ENCODE assay signal across 8 cellular contexts in the genomic region with DNA sequence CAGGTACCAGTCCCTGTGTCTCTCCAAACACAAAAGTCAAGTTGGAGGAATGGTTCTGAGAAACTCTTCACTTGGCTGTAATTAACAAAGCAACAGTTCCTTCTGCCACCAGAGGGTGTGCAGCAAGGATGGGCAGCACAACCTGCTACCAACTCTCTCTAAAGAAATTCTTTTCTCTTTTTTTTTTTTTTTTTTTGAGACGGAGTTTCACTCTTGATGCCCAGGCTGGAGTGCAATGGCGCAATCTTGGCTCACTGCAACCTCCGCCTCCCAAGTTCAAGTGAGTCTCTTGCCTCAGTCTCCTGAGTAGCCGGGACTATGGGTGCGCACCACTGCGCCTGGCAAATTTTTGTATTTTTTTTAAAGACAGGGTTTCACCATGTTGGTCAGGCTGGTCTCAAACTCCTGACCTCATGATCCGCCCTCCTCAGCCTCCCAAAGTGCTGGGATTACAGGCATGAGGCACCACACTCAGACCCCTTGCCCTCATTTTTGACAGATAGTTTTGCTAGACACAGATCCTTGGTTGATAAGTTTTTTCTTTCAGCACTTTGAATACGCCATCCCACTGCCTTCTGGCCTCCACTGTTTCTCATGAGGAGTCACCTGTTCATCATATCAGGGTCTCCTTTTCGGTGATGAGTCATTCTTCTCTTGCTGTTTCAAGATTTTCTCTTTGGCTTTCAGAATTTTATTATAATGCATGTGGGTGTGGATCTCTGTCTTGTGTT. TPM values are rescaled to one million over a fixed set of nuclear protein-coding genes. Genes with fewer than 3 reads are reported as not detected.
A peak's percentile ranks its signal among the peaks of the same experiment; 100 is the strongest.
DNase-seq lines count a peak whose midpoint lies in the region; TF ChIP-seq lines count a peak whose summit lies in the region.

No MANE protein-coding gene starts in this region.

- no peaks in the 10 kb centered on the region for H3K36me3 Mint-ChIP-seq in type B pancreatic cell
- H3K36me3 Mint-ChIP-seq in activated T-helper 1 cell treated with anti-CD3 and anti-CD28 coated beads, Interleukin-12 subunit alpha, Interleukin-12 subunit beta, Interleukin-2, Interleukin-4 antibody, amounts not matched to agents 30 ng/mL and 10 ng/mL and 1 ng/mL, durations not matched to agents 14 hours and 24 hours and 36 hours (ENCODE audit: low read depth) = peaks cover 8% of the 10 kb centered on the region

- DNase-seq in AG10803 (ENCODE audit: low read depth) = peak; percentile 32
- DNase-seq in HCEC 1CT = peak; percentile 40
- DNase-seq in T-helper 9 cell = peak; percentile 27
- peak; percentile 30 for DNase-seq in fibroblast of villous mesenchyme (ENCODE audit: low read depth)
- DNase-seq in type B pancreatic cell (ENCODE audit: extremely low spot score, unreplicated experiment) = no peak
- DNase-seq in activated T-helper 1 cell treated with anti-CD3 and anti-CD28 coated beads, Interleukin-12 subunit alpha, Interleukin-12 subunit beta, Interleukin-2, Interleukin-4 antibody, amounts not matched to agents 30 ng/mL and 10 ng/mL and 1 ng/mL, durations not matched to agents 14 hours and 24 hours and 36 hours (ENCODE audit: low spot score) = no peak
- DNase-seq in midbrain (lab: John Stamatoyannopoulos, UW) = no peak
- DNase-seq in NCI-H345 treated with DMSO at 0.1 percent for 48 hours (lab: John Stamatoyannopoulos, UW; ENCODE audit: unreplicated experiment) = no peak

- H3K9me3 Mint-ChIP-seq in type B pancreatic cell = no peaks in the 10 kb centered on the region
- H3K9me3 Mint-ChIP-seq in activated T-helper 1 cell treated with anti-CD3 and anti-CD28 coated beads, Interleukin-12 subunit alpha, Interleukin-12 subunit beta, Interleukin-2, Interleukin-4 antibody, amounts not matched to agents 30 ng/mL and 10 ng/mL and 1 ng/mL, durations not matched to agents 14 hours and 24 hours and 36 hours = peaks cover 10% of the 10 kb centered on the region

- TF ChIP-seq CTCF in AG10803 (conservative IDR thresholded peaks at IDR 0.05; ENCODE audit: low read length) = peak; percentile 48
- peak; percentile 46 for TF ChIP-seq CTCF in fibroblast of villous mesenchyme (IDR thresholded peaks at IDR 0.05; ENCODE audit: insufficient read depth, low read depth, low read length)
- peak; percentile 50 for TF ChIP-seq CTCF in type B pancreatic cell (conservative IDR thresholded peaks at IDR 0.05)

- peak overlapping the region; percentile 65 for H3K27ac Mint-ChIP-seq in type B pancreatic cell
- H3K27ac Mint-ChIP-seq in activated T-helper 1 cell treated with anti-CD3 and anti-CD28 coated beads, Interleukin-12 subunit alpha, Interleukin-12 subunit beta, Interleukin-2, Interleukin-4 antibody, amounts not matched to agents 30 ng/mL and 10 ng/mL and 1 ng/mL, durations not matched to agents 14 hours and 24 hours and 36 hours = no peak overlapping the region

- intact Hi-C loops in activated T-helper 1 cell treated with anti-CD3 and anti-CD28 coated beads, Interleukin-12 subunit alpha, Interleukin-12 subunit beta, Interleukin-2, Interleukin-4 antibody, amounts not matched to agents 30 ng/mL and 10 ng/mL and 1 ng/mL, durations not matched to agents 14 hours and 24 hours and 36 hours (cut with micrococcal nuclease) = loop anchor here (1.0 kb wide), 1 partner anchor 162 kb away; no protein-coding TSS in a partner anchor

- H3K27me3 Mint-ChIP-seq in type B pancreatic cell = no peaks in the 10 kb centered on the region
- H3K27me3 Mint-ChIP-seq in activated T-helper 1 cell treated with anti-CD3 and anti-CD28 coated beads, Interleukin-12 subunit alpha, Interleukin-12 subunit beta, Interleukin-2, Interleukin-4 antibody, amounts not matched to agents 30 ng/mL and 10 ng/mL and 1 ng/mL, durations not matched to agents 14 hours and 24 hours and 36 hours (ENCODE audit: insufficient read depth) = peaks cover 6% of the 10 kb centered on the region

- no peak overlapping the region for H3K4me3 Mint-ChIP-seq in type B pancreatic cell
- no peak overlapping the region for H3K4me3 Mint-ChIP-seq in activated T-helper 1 cell treated with anti-CD3 and anti-CD28 coated beads, Interleukin-12 subunit alpha, Interleukin-12 subunit beta, Interleukin-2, Interleukin-4 antibody, amounts not matched to agents 30 ng/mL and 10 ng/mL and 1 ng/mL, durations not matched to agents 14 hours and 24 hours and 36 hours

- H3K4me1 Mint-ChIP-seq in type B pancreatic cell (ENCODE audit: unreplicated experiment) = peaks cover 11% of the 10 kb centered on the region
- H3K4me1 Mint-ChIP-seq in activated T-helper 1 cell treated with anti-CD3 and anti-CD28 coated beads, Interleukin-12 subunit alpha, Interleukin-12 subunit beta, Interleukin-2, Interleukin-4 antibody, amounts not matched to agents 30 ng/mL and 10 ng/mL and 1 ng/mL, durations not matched to agents 14 hours and 24 hours and 36 hours (ENCODE audit: low read depth) = peaks cover 35% of the 10 kb centered on the region

- H3K4me3 ChIP-seq in AG10803 (ENCODE audit: low read length) (no peak overlapping the region), fibroblast of villous mesenchyme (ENCODE audit: low read depth, low read length) (no peak overlapping the region)

RNA-seq across cellular contexts. Expression of gene DEGS1, which starts 12.1 kb away (rescaled TPM):
- 90.2 and 135 TPM in 2 replicates for total RNA-seq in fibroblast of villous mesenchyme
- total RNA-seq in type B pancreatic cell (ENCODE audit: low replicate concordance) = 51.0 and 51.9 TPM in 2 replicates
- 54.7 and 57.1 TPM in 2 replicates for total RNA-seq in activated T-helper 1 cell treated with anti-CD3 and anti-CD28 coated beads, Interleukin-12 subunit alpha, Interleukin-12 subunit beta, Interleukin-2, Interleukin-4 antibody, amounts not matched to agents 30 ng/mL and 10 ng/mL and 1 ng/mL, durations not matched to agents 14 hours and 24 hours and 36 hours

RNA-seq across cellular contexts. Expression of gene FBXO28, which starts 57.0 kb away (rescaled TPM):
- total RNA-seq in fibroblast of villous mesenchyme = 27.4 and 41.5 TPM in 2 replicates
- total RNA-seq in type B pancreatic cell (ENCODE audit: low replicate concordance) = 26.1 and 27.9 TPM in 2 replicates
- 29.3 and 32.2 TPM in 2 replicates for total RNA-seq in activated T-helper 1 cell treated with anti-CD3 and anti-CD28 coated beads, Interleukin-12 subunit alpha, Interleukin-12 subunit beta, Interleukin-2, Interleukin-4 antibody, amounts not matched to agents 30 ng/mL and 10 ng/mL and 1 ng/mL, durations not matched to agents 14 hours and 24 hours and 36 hours

Comparison
In these comparisons a context has a peak if more than half of its experiments do, and no peak if none do; other contexts are left out.
1. DNase-seq: peak in AG10803 (single experiment), HCEC 1CT (single experiment), T-helper 9 cell (single experiment) and fibroblast of villous mesenchyme (single experiment); none in type B pancreatic cell (single experiment), activated T-helper 1 cell treated with anti-CD3 and anti-CD28 coated beads, Interleukin-12 subunit alpha, Interleukin-12 subunit beta, Interleukin-2, Interleukin-4 antibody, amounts not matched to agents 30 ng/mL and 10 ng/mL and 1 ng/mL, durations not matched to agents 14 hours and 24 hours and 36 hours (single experiment), midbrain (single experiment) and NCI-H345 treated with DMSO at 0.1 percent for 48 hours (single experiment).
2. Peak in every context shown above with its lines, with median percentiles within 50 percentile points of each other: CTCF ChIP-seq.